In the genomic region with DNA sequence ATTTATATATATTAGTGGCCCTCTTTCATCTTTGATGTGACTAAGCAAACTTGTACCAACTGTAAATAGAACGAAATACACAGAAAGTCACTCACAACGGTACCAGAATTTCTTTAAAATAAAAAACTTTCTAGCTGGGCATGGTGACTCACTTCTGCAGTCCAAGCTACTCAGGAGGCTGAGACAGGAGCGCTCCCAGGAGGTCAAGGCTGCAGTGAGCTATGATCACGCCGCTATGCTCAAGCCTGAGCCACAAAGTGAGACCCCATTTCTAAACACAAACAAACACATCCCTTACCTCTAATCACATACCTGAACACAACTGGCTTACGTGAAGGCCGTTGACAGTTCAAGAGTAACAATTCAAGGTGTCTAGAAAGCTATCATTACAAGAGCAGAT, we compare ENCODE assay signal across 11 cellular contexts. TPM values are rescaled to one million over a fixed set of nuclear protein-coding genes. Genes with fewer than 3 reads are reported as not detected.
DNase-seq lines count a peak whose midpoint lies in the region; ATAC-seq and TF ChIP-seq lines count a peak whose summit lies in the region.
"Had no signal": no experiment of that assay in that cellular context is flagged by ENCODE, and none has a peak within 500 bp of the region (broad histone marks: within the 10 kb centered on the region; RNA-seq: fewer than 3 reads in every experiment).

No MANE protein-coding gene starts in this region.

- peaks cover 41% of the 10 kb centered on the region for H3K4me1 Mint-ChIP-seq in T-helper 2 cell treated with Interferon-gamma antibody and Interleukin-4, amounts not matched to agents 5 μg/mL and 100 μg/mL, for 36 hours (ENCODE audit: low read depth)
- H3K4me1 Mint-ChIP-seq in activated CD8-positive, alpha-beta T cell treated with anti-CD3 and anti-CD28 coated beads, Interleukin-2, amount 10 ng/mL, durations not matched to agents 7 days and 5 days (ENCODE audit: low read depth) = peaks cover 55% of the 10 kb centered on the region
- peaks cover 69% of the 10 kb centered on the region for H3K4me1 Mint-ChIP-seq in stimulated activated effector memory CD8-positive, alpha-beta T cell treated with anti-CD3 and anti-CD28 coated beads, Interleukin-12 subunit alpha, Interleukin-12 subunit beta, amount 100 ng/mL, for 72 hours

- TF ChIP-seq CTCF in esophagus muscularis mucosa (IDR thresholded peaks at IDR 0.05) (no peak), thyroid gland (IDR thresholded peaks at IDR 0.05) (no peak)

- POLR2A ChIA-PET in activated CD8-positive, alpha-beta T cell treated with anti-CD3 and anti-CD28 coated beads, Interleukin-2, amount 10 ng/mL, durations not matched to agents 7 days and 5 days (lab: Charles Lee) = interaction anchor here (1.0 to 7.0 kb wide), 5 partner anchors 9 to 134 kb away, joined by 3 to 128 read pairs (median 4); partner anchors contain the start of genes DHX58, STAT5A and STAT5B

- CTCF ChIA-PET in activated CD8-positive, alpha-beta T cell treated with anti-CD3 and anti-CD28 coated beads, Interleukin-2, amount 10 ng/mL, durations not matched to agents 7 days and 5 days (lab: Charles Lee) = interaction anchor here (0.7 to 3.0 kb wide), 9 partner anchors 12 to 156 kb away, joined by 3 to 34 read pairs (median 4); partner anchors contain the start of genes STAT3 and STAT5A

- H3K4me3 ChIP-seq in esophagus muscularis mucosa (no peak overlapping the region), thyroid gland (replicated peaks in 1 of 3) (no peak overlapping the region)
- H3K4me3 ChIP-seq: GM12878 had no signal

- intact Hi-C loops in esophagus muscularis mucosa (cut with DNase I) = no loop called here
- intact Hi-C loops in thyroid gland (cut with DNase I) = no loop called here

- no peak for TF ChIP-seq EP300 in esophagus muscularis mucosa (IDR thresholded peaks at IDR 0.05)

- DNase-seq in T-helper 2 cell treated with Interferon-gamma antibody and Interleukin-4, amounts not matched to agents 5 μg/mL and 100 μg/mL, for 36 hours (ENCODE audit: low spot score) = no peak
- no peak for DNase-seq in T-helper 2 cell
- no peak for DNase-seq in activated CD8-positive, alpha-beta T cell treated with anti-CD3 and anti-CD28 coated beads, Interleukin-2, amount 10 ng/mL, durations not matched to agents 7 days and 5 days
- DNase-seq in esophagus muscularis mucosa (ENCODE audit: extremely low spot score) = no peak
- no peak for DNase-seq in stimulated activated effector memory CD8-positive, alpha-beta T cell treated with anti-CD3 and anti-CD28 coated beads, Interleukin-12 subunit alpha, Interleukin-12 subunit beta, amount 100 ng/mL, for 72 hours (ENCODE audit: low spot score in 2 of 2)
- no peak for DNase-seq in islet precursor cell
- DNase-seq in thyroid gland = no peak
- DNase-seq: DMS53 had no signal

- H3K9me3 Mint-ChIP-seq in T-helper 2 cell treated with Interferon-gamma antibody and Interleukin-4, amounts not matched to agents 5 μg/mL and 100 μg/mL, for 36 hours = no peaks in the 10 kb centered on the region
- H3K9me3 Mint-ChIP-seq in activated CD8-positive, alpha-beta T cell treated with anti-CD3 and anti-CD28 coated beads, Interleukin-2, amount 10 ng/mL, durations not matched to agents 7 days and 5 days (ENCODE audit: insufficient read depth) = no peaks in the 10 kb centered on the region
- no peaks in the 10 kb centered on the region for H3K9me3 Mint-ChIP-seq in stimulated activated effector memory CD8-positive, alpha-beta T cell treated with anti-CD3 and anti-CD28 coated beads, Interleukin-12 subunit alpha, Interleukin-12 subunit beta, amount 100 ng/mL, for 72 hours
- H3K9me3 Mint-ChIP-seq: WTC11 had no signal

- ATAC-seq in activated CD8-positive, alpha-beta T cell treated with anti-CD3 and anti-CD28 coated beads, Interleukin-2, amount 10 ng/mL, durations not matched to agents 7 days and 5 days = no peak
- peak; percentile 37 for ATAC-seq in stimulated activated effector memory CD8-positive, alpha-beta T cell treated with anti-CD3 and anti-CD28 coated beads, Interleukin-12 subunit alpha, Interleukin-12 subunit beta, amount 100 ng/mL, for 72 hours
- no peak for ATAC-seq in GM18505 (IDR thresholded peaks at IDR 0.05; ENCODE audit: unreplicated experiment)
- ATAC-seq: GM12878, WTC11 had no signal

- no peaks in the 10 kb centered on the region for H3K27me3 Mint-ChIP-seq in T-helper 2 cell treated with Interferon-gamma antibody and Interleukin-4, amounts not matched to agents 5 μg/mL and 100 μg/mL, for 36 hours (ENCODE audit: low read depth)
- no peaks in the 10 kb centered on the region for H3K27me3 Mint-ChIP-seq in activated CD8-positive, alpha-beta T cell treated with anti-CD3 and anti-CD28 coated beads, Interleukin-2, amount 10 ng/mL, durations not matched to agents 7 days and 5 days (ENCODE audit: low read depth)

- peak overlapping the region; percentile 82 for H3K27ac Mint-ChIP-seq in T-helper 2 cell treated with Interferon-gamma antibody and Interleukin-4, amounts not matched to agents 5 μg/mL and 100 μg/mL, for 36 hours
- peak overlapping the region; percentile 77 for H3K27ac Mint-ChIP-seq in activated CD8-positive, alpha-beta T cell treated with anti-CD3 and anti-CD28 coated beads, Interleukin-2, amount 10 ng/mL, durations not matched to agents 7 days and 5 days
- H3K27ac Mint-ChIP-seq in stimulated activated effector memory CD8-positive, alpha-beta T cell treated with anti-CD3 and anti-CD28 coated beads, Interleukin-12 subunit alpha, Interleukin-12 subunit beta, amount 100 ng/mL, for 72 hours = peak overlapping the region; percentile 98
- H3K27ac Mint-ChIP-seq: WTC11 had no signal

- H3K36me3 ChIP-seq in esophagus muscularis mucosa (no peaks in the 10 kb centered on the region), thyroid gland (no peaks in the 10 kb centered on the region)

- H3K36me3 Mint-ChIP-seq in T-helper 2 cell treated with Interferon-gamma antibody and Interleukin-4, amounts not matched to agents 5 μg/mL and 100 μg/mL, for 36 hours (ENCODE audit: low read depth) = peaks cover 14% of the 10 kb centered on the region
- H3K36me3 Mint-ChIP-seq in activated CD8-positive, alpha-beta T cell treated with anti-CD3 and anti-CD28 coated beads, Interleukin-2, amount 10 ng/mL, durations not matched to agents 7 days and 5 days (ENCODE audit: low read depth) = peaks cover 16% of the 10 kb centered on the region
- H3K36me3 Mint-ChIP-seq in stimulated activated effector memory CD8-positive, alpha-beta T cell treated with anti-CD3 and anti-CD28 coated beads, Interleukin-12 subunit alpha, Interleukin-12 subunit beta, amount 100 ng/mL, for 72 hours = peaks cover 60% of the 10 kb centered on the region
- H3K36me3 Mint-ChIP-seq: WTC11 had no signal

- WGBS in esophagus muscularis mucosa = 77% methylated on average over 7 of the region's 7 CpGs
- WGBS in thyroid gland, 2 donors = 84 to 88% methylated on average over 7 of the region's 7 CpGs

- H3K27ac ChIP-seq in esophagus muscularis mucosa (replicated peaks in 1 of 4) = peak overlapping the region; percentile 29 to 94 (median 70)
- peak overlapping the region in 1 of 3 donors; percentile 34 for H3K27ac ChIP-seq in thyroid gland

- H3K4me1 ChIP-seq in esophagus muscularis mucosa = peaks cover 16 to 71% (median 59%) of the 10 kb centered on the region in 4 donors
- peaks cover 14 to 32% of the 10 kb centered on the region in 2 donors for H3K4me1 ChIP-seq in thyroid gland

- H3K27me3 ChIP-seq in esophagus muscularis mucosa = no peaks in the 10 kb centered on the region
- H3K27me3 ChIP-seq in thyroid gland = no peaks in the 10 kb centered on the region

- TF ChIP-seq POLR2A in esophagus muscularis mucosa (IDR thresholded peaks at IDR 0.05; ENCODE audit: low read depth) = no peak
- no peak for TF ChIP-seq POLR2A in thyroid gland (IDR thresholded peaks at IDR 0.05)
- TF ChIP-seq POLR2A in GM18505 (IDR thresholded peaks at IDR 0.05; ENCODE audit: borderline replicate concordance, extremely low read depth, insufficient read depth, insufficient read length) = no peak

- H3K4me3 Mint-ChIP-seq in T-helper 2 cell treated with Interferon-gamma antibody and Interleukin-4, amounts not matched to agents 5 μg/mL and 100 μg/mL, for 36 hours = peak overlapping the region; percentile 39
- H3K4me3 Mint-ChIP-seq in activated CD8-positive, alpha-beta T cell treated with anti-CD3 and anti-CD28 coated beads, Interleukin-2, amount 10 ng/mL, durations not matched to agents 7 days and 5 days = peak overlapping the region; percentile 20
- peak overlapping the region; percentile 81 for H3K4me3 Mint-ChIP-seq in stimulated activated effector memory CD8-positive, alpha-beta T cell treated with anti-CD3 and anti-CD28 coated beads, Interleukin-12 subunit alpha, Interleukin-12 subunit beta, amount 100 ng/mL, for 72 hours
- H3K4me3 Mint-ChIP-seq: WTC11 had no signal

- no peaks in the 10 kb centered on the region for H3K9me3 ChIP-seq in esophagus muscularis mucosa
- no peaks in the 10 kb centered on the region for H3K9me3 ChIP-seq in thyroid gland

RNA-seq across cellular contexts. Expression of gene STAT5B, which starts 29.7 kb away (rescaled TPM):
- 10 to 100 TPM; 92.7 to 94.4 TPM for total RNA-seq in activated CD8-positive, alpha-beta T cell treated with anti-CD3 and anti-CD28 coated beads, Interleukin-2, amount 10 ng/mL, durations not matched to agents 7 days and 5 days
- total RNA-seq in esophagus muscularis mucosa (10 to 100 TPM; 75.0 to 93.4 (median 85.2) TPM), thyroid gland (10 to 100 TPM; 57.6 to 72.6 (median 63.3) TPM)

RNA-seq across cellular contexts. Expression of gene STAT5A, which starts 41.8 kb away (rescaled TPM):
- total RNA-seq in activated CD8-positive, alpha-beta T cell treated with anti-CD3 and anti-CD28 coated beads, Interleukin-2, amount 10 ng/mL, durations not matched to agents 7 days and 5 days = 100 to 1,000 TPM; 117 to 119 TPM
- total RNA-seq in esophagus muscularis mucosa = 10 to 100 TPM; 42.4 to 97.0 (median 62.7) TPM
- total RNA-seq in thyroid gland = 10 to 100 TPM; 31.9 to 46.1 (median 34.0) TPM

RNA-seq across cellular contexts. Expression of gene GHDC, which starts 52.2 kb away (rescaled TPM):
- 10 to 100 TPM; 16.6 to 17.2 TPM for total RNA-seq in activated CD8-positive, alpha-beta T cell treated with anti-CD3 and anti-CD28 coated beads, Interleukin-2, amount 10 ng/mL, durations not matched to agents 7 days and 5 days
- total RNA-seq in esophagus muscularis mucosa (10 to 100 TPM; 20.3 to 31.3 (median 22.0) TPM), thyroid gland (100 to 1,000 TPM in 2 of 4 donors, 10 to 100 TPM in 2; 48.4 to 254 (median 95.9) TPM)

Comparison
In these comparisons a context has a peak if more than half of its experiments do, and no peak if none do; other contexts are left out.
1. H3K4me3 Mint-ChIP-seq: peak in every context shown above with its lines; median percentile 81 in stimulated activated effector memory CD8-positive, alpha-beta T cell treated with anti-CD3 and anti-CD28 coated beads, Interleukin-12 subunit alpha, Interleukin-12 subunit beta, amount 100 ng/mL, for 72 hours; 39 in T-helper 2 cell treated with Interferon-gamma antibody and Interleukin-4, amounts not matched to agents 5 μg/mL and 100 μg/mL, for 36 hours; 20 in activated CD8-positive, alpha-beta T cell treated with anti-CD3 and anti-CD28 coated beads, Interleukin-2, amount 10 ng/mL, durations not matched to agents 7 days and 5 days.